9 cellular contexts compared by ENCODE assay signal in the genomic region with DNA sequence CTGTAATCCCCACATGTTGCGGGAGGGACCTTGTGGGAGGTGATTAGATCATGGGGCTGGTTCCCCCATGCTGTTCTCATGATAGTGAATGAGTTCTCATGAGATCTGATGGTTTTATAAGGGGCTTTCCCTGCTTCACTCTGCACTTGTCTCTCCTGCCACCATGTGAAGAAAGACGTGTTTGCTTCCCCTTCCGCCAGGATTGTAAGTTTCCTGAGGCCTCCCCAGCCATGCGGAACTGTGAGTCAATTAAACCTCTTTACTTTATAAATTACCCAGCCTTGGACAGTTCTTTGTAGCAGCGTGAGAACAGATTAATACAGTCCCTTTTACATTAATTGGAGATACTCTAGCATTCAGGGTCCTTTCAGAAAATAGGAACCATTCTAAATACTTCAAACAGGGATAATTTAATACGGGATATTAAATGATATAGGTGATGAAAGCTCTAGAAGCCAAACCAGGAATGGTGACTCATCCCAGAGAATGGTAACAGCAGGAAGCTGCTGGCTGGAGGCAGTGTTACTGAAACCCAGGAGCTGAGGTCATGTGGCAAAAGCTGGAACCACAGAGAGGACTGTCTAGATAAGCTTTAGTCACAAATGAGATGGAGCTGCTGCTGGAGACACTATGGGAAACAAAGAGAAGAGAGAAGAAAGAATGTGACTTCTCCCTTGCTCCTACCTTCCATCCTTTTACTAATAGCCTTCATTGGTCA.
DNase-seq lines count a peak whose midpoint lies in the region; ATAC-seq and TF ChIP-seq lines count a peak whose summit lies in the region.
"Had no signal": no experiment of that assay in that cellular context is flagged by ENCODE, and none has a peak within 500 bp of the region (broad histone marks: within the 10 kb centered on the region; RNA-seq: fewer than 3 reads in every experiment).

No MANE protein-coding gene starts in this region.

- H3K36me3 Mint-ChIP-seq in stimulated activated effector memory CD8-positive, alpha-beta T cell treated with anti-CD3 and anti-CD28 coated beads, Interleukin-12 subunit alpha, Interleukin-12 subunit beta, amount 100 ng/mL, for 72 hours, result no peaks in the 10 kb centered on the region

- peak; percentile 1 for DNase-seq in NCI-H82 (lab: John Stamatoyannopoulos, UW)
- DNase-seq in NCI-H82 treated with DMSO at 0.1 percent for 48 hours (lab: John Stamatoyannopoulos, UW; ENCODE audit: unreplicated experiment), result no peak
- peak; percentile 84 to 90 for DNase-seq in foreskin fibroblast
- no peak for DNase-seq in stimulated activated effector memory CD8-positive, alpha-beta T cell treated with anti-CD3 and anti-CD28 coated beads, Interleukin-12 subunit alpha, Interleukin-12 subunit beta, amount 100 ng/mL, for 72 hours (ENCODE audit: low spot score in 2 of 2)
- DNase-seq in activated T-cell treated with anti-CD3 and anti-CD28 coated beads, Interleukin-2, amount 50 U/mL, for 48 hours, result no peak
- DNase-seq in activated T-cell treated with anti-CD3 and anti-CD28 coated beads for 4 hours, result no peak
- DNase-seq in cortex of kidney (lab: John Stamatoyannopoulos, UW), result no peak
- DNase-seq: glutamatergic neuron had no signal

- H3K4me3 Mint-ChIP-seq in stimulated activated effector memory CD8-positive, alpha-beta T cell treated with anti-CD3 and anti-CD28 coated beads, Interleukin-12 subunit alpha, Interleukin-12 subunit beta, amount 100 ng/mL, for 72 hours, result no peak overlapping the region

- no peak overlapping the region for H3K4me3 ChIP-seq in foreskin fibroblast (ENCODE audit: low read depth in 1 of 2, low read length in 2 of 2)

- TF ChIP-seq CTCF in foreskin fibroblast (IDR thresholded peaks at IDR 0.05; ENCODE audit: low read depth, low read length), result no peak

- no peak overlapping the region for H3K27ac Mint-ChIP-seq in stimulated activated effector memory CD8-positive, alpha-beta T cell treated with anti-CD3 and anti-CD28 coated beads, Interleukin-12 subunit alpha, Interleukin-12 subunit beta, amount 100 ng/mL, for 72 hours

- H3K4me1 Mint-ChIP-seq in stimulated activated effector memory CD8-positive, alpha-beta T cell treated with anti-CD3 and anti-CD28 coated beads, Interleukin-12 subunit alpha, Interleukin-12 subunit beta, amount 100 ng/mL, for 72 hours, result no peaks in the 10 kb centered on the region

- peak; percentile 98 for ATAC-seq in SK-N-SH treated with all-trans-retinoic acid at 6 μM for 48 hours
- ATAC-seq in stimulated activated effector memory CD8-positive, alpha-beta T cell treated with anti-CD3 and anti-CD28 coated beads, Interleukin-12 subunit alpha, Interleukin-12 subunit beta, amount 100 ng/mL, for 72 hours, result peak; percentile 32

- no peaks in the 10 kb centered on the region for H3K9me3 Mint-ChIP-seq in stimulated activated effector memory CD8-positive, alpha-beta T cell treated with anti-CD3 and anti-CD28 coated beads, Interleukin-12 subunit alpha, Interleukin-12 subunit beta, amount 100 ng/mL, for 72 hours

TF ChIP-seq in SK-N-SH treated with all-trans-retinoic acid at 6 μM for 48 hours, 23 proteins besides CTCF, POLR2A, EP300 and RAD21:
- TF ChIP-seq ISL1 (CRISPR knock-in tag; IDR thresholded peaks at IDR 0.05), result 0 out of 2 replicates have a peak, but pooled peaks have one; percentile 27
- no peak for TF ChIP-seq TCF4 (CRISPR knock-in tag; IDR thresholded peaks at IDR 0.05; ENCODE audit: borderline replicate concordance)
- peak; percentile 32; the same call in 1 of the 2 replicates for TF ChIP-seq ZC3H10 (CRISPR knock-in tag; IDR thresholded peaks at IDR 0.05)
- TF ChIP-seq ZFP3 (CRISPR knock-in tag; IDR thresholded peaks at IDR 0.05), result no peak
- TF ChIP-seq SNAI2 (CRISPR knock-in tag; IDR thresholded peaks at IDR 0.05), result no peak
- no peak for TF ChIP-seq ZNF70 (CRISPR knock-in tag; IDR thresholded peaks at IDR 0.05)
- TF ChIP-seq ZFP30 (CRISPR knock-in tag; IDR thresholded peaks at IDR 0.05), result no peak
- no peak for TF ChIP-seq TOX (CRISPR knock-in tag; IDR thresholded peaks at IDR 0.05; ENCODE audit: borderline replicate concordance)
- no peak for TF ChIP-seq ESRRG (CRISPR knock-in tag; IDR thresholded peaks at IDR 0.05)
- TF ChIP-seq PPARA (CRISPR knock-in tag; IDR thresholded peaks at IDR 0.05; ENCODE audit: borderline replicate concordance), result no peak
- no peak for TF ChIP-seq ARNTL (CRISPR knock-in tag; IDR thresholded peaks at IDR 0.05; ENCODE audit: borderline replicate concordance, low read depth)
- TF ChIP-seq, protein P1, sequence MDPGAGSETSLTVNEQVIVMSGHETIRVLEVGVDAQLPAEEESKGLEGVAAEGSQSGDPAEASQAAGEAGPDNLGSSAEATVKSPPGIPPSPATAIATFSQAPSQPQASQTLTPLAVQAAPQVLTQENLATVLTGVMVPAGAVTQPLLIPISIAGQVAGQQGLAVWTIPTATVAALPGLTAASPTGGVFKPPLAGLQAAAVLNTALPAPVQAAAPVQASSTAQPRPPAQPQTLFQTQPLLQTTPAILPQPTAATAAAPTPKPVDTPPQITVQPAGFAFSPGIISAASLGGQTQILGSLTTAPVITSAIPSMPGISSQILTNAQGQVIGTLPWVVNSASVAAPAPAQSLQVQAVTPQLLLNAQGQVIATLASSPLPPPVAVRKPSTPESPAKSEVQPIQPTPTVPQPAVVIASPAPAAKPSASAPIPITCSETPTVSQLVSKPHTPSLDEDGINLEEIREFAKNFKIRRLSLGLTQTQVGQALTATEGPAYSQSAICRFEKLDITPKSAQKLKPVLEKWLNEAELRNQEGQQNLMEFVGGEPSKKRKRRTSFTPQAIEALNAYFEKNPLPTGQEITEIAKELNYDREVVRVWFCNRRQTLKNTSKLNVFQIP (CRISPR knock-in tag; IDR thresholded peaks at IDR 0.05; ENCODE audit: borderline replicate concordance, low read depth), result no peak

Comparison
In these comparisons a context has a peak if more than half of its experiments do, and no peak if none do; other contexts are left out.
1. DNase-seq: peak in NCI-H82 (single experiment) and foreskin fibroblast (2 of 2); none in NCI-H82 treated with DMSO at 0.1 percent for 48 hours (single experiment), stimulated activated effector memory CD8-positive, alpha-beta T cell treated with anti-CD3 and anti-CD28 coated beads, Interleukin-12 subunit alpha, Interleukin-12 subunit beta, amount 100 ng/mL, for 72 hours (0 of 2), activated T-cell treated with anti-CD3 and anti-CD28 coated beads, Interleukin-2, amount 50 U/mL, for 48 hours (0 of 2), activated T-cell treated with anti-CD3 and anti-CD28 coated beads for 4 hours (single experiment) and cortex of kidney (single experiment).